Comparison of ENCODE assay signal across 16 cellular contexts in the genomic region with DNA sequence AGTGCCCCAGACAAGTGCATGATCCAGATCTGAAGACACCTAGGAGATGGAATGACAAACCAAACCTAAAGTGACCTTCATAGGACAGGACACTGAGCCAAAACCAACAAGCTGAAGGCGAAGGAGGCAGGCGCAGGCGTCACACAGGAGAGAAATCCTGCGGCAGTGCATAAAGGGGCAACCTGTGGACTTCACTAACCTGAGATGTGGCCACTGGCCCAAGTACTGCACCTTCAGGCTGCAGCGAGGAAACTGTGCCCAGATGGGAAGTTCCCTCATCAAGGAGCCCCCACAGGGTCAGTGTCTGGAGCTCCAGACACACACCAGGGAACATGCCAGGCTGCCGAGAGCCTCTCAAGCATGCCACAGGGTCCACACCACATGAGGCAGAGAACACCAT. TPM values are rescaled to one million over a fixed set of nuclear protein-coding genes. Genes with fewer than 3 reads are reported as not detected.
DNase-seq lines count a peak whose midpoint lies in the region; ATAC-seq and TF ChIP-seq lines count a peak whose summit lies in the region.
"Had no signal": no experiment of that assay in that cellular context is flagged by ENCODE, and none has a peak within 500 bp of the region (broad histone marks: within the 10 kb centered on the region; RNA-seq: fewer than 3 reads in every experiment).

No MANE protein-coding gene starts in this region.

- DNase-seq in activated T-cell treated with anti-CD3 and anti-CD28 coated beads, Interleukin-2, amount 50 U/mL, for 24 hours = no peak
- DNase-seq in activated T-cell treated with anti-CD3 and anti-CD28 coated beads for 4 hours (no peak), chondrocyte (ENCODE audit: low spot score) (peak; percentile 38)
- DNase-seq: activated CD4-positive, CD25-positive, alpha-beta regulatory T cell; activated T-cell treated with anti-CD3 and anti-CD28 coated beads, Interleukin-2, amount 50 U/mL, for 1 hour; HFFc6; NCI-H1048; NCI-H82; stimulated activated naive CD8-positive, alpha-beta T cell treated with anti-CD3 and anti-CD28 coated beads, Interleukin-15, Interleukin-2, amounts not matched to agents 100 U/mL and 50 U/mL, for 24 hours had no signal

- H3K9me2 ChIP-seq in OCI-LY1 (ENCODE audit: low read depth, low read length) = no peaks in the 10 kb centered on the region

- H3K79me2 ChIP-seq in OCI-LY1 (ENCODE audit: insufficient read depth, low read length) = peaks cover 62% of the 10 kb centered on the region

- H2AFZ ChIP-seq in OCI-LY1 (ENCODE audit: low read length) = no peak overlapping the region
- H2AFZ ChIP-seq: parathyroid adenoma had no signal

- no peak overlapping the region for H3K4me3 Mint-ChIP-seq in activated T-cell treated with anti-CD3 and anti-CD28 coated beads, Interleukin-2, amount 50 U/mL, for 24 hours
- no peak overlapping the region for H3K4me3 Mint-ChIP-seq in chondrocyte (ENCODE audit: unreplicated experiment)
- H3K4me3 Mint-ChIP-seq: HFFc6 had no signal

- H3K4me3 ChIP-seq in OCI-LY1 (ENCODE audit: low read depth, low read length, poor library complexity, severe bottlenecking) (peak overlapping the region; percentile 2), skin epidermis (peak overlapping the region in 1 of 7 experiments; percentile 7)

- no peaks in the 10 kb centered on the region for H4K20me1 ChIP-seq in OCI-LY1 (ENCODE audit: insufficient read depth, low read length)

- peaks cover 18% of the 10 kb centered on the region; the same call in 1 of the 2 replicates for H3K36me3 ChIP-seq in OCI-LY1 (ENCODE audit: insufficient read depth, low read length)

- H3K27me3 ChIP-seq in OCI-LY1 (ENCODE audit: insufficient read depth, low read length) = no peaks in the 10 kb centered on the region
- H3K27me3 ChIP-seq: dorsolateral prefrontal cortex had no signal

- no peak for TF ChIP-seq CTCF in OCI-LY1 (IDR thresholded peaks at IDR 0.05; ENCODE audit: low read length)
- no peak for TF ChIP-seq CTCF in chondrocyte (IDR thresholded peaks at IDR 0.05)

- peak overlapping the region; percentile 29; the same call in 1 of the 2 replicates for H3K4me2 ChIP-seq in OCI-LY1 (ENCODE audit: low read length)

- H3K27ac ChIP-seq in OCI-LY1 (ENCODE audit: low read depth, low read length, poor library complexity, severe bottlenecking) = no peak overlapping the region
- H3K27ac ChIP-seq in skin epidermis = peak overlapping the region in 17 of 21 experiments; percentile 22 to 98 (median 72)
- H3K27ac ChIP-seq: parathyroid adenoma had no signal

- H3K4me1 ChIP-seq in OCI-LY1 (ENCODE audit: insufficient read depth, low read length, severe bottlenecking) = peaks cover 64% of the 10 kb centered on the region

- no peaks in the 10 kb centered on the region for H3K27me3 Mint-ChIP-seq in activated T-cell treated with anti-CD3 and anti-CD28 coated beads, Interleukin-2, amount 50 U/mL, for 24 hours
- no peaks in the 10 kb centered on the region for H3K27me3 Mint-ChIP-seq in chondrocyte (ENCODE audit: low read depth)

- no peaks in the 10 kb centered on the region for H3K9me3 ChIP-seq in OCI-LY1 (ENCODE audit: low read length)

- peaks cover 61% of the 10 kb centered on the region for H3K4me1 Mint-ChIP-seq in activated T-cell treated with anti-CD3 and anti-CD28 coated beads, Interleukin-2, amount 50 U/mL, for 24 hours (ENCODE audit: low read depth)
- peaks cover 54% of the 10 kb centered on the region for H3K4me1 Mint-ChIP-seq in chondrocyte (ENCODE audit: low read depth)

- H3F3A ChIP-seq in OCI-LY1 (ENCODE audit: insufficient read depth, low read length) = no peaks in the 10 kb centered on the region

- peak overlapping the region; percentile 15; the same call in 1 of the 2 replicates for H3K9ac ChIP-seq in OCI-LY1 (ENCODE audit: low read length)
- H3K9ac ChIP-seq: parathyroid adenoma had no signal

- peak overlapping the region; percentile 22 for H3K27ac Mint-ChIP-seq in activated T-cell treated with anti-CD3 and anti-CD28 coated beads, Interleukin-2, amount 50 U/mL, for 24 hours
- H3K27ac Mint-ChIP-seq in chondrocyte (ENCODE audit: unreplicated experiment) = no peak overlapping the region
- H3K27ac Mint-ChIP-seq: HFFc6 had no signal

- ATAC-seq in GM18498 (IDR thresholded peaks at IDR 0.05; ENCODE audit: unreplicated experiment) (no peak), HG03432 (IDR thresholded peaks at IDR 0.05; ENCODE audit: unreplicated experiment) (no peak)
- ATAC-seq in activated CD4-positive, CD25-positive, alpha-beta regulatory T cell treated with anti-CD3 and anti-CD28 coated beads, Interleukin-2, amount 50 U/mL, for 24 hours = no peak
- ATAC-seq: stimulated activated naive CD8-positive, alpha-beta T cell treated with anti-CD3 and anti-CD28 coated beads, Interleukin-15, Interleukin-2, amounts not matched to agents 100 U/mL and 50 U/mL, for 24 hours had no signal

- peaks cover 70% of the 10 kb centered on the region for H3K36me3 Mint-ChIP-seq in activated T-cell treated with anti-CD3 and anti-CD28 coated beads, Interleukin-2, amount 50 U/mL, for 24 hours (ENCODE audit: low read depth)
- H3K36me3 Mint-ChIP-seq in chondrocyte (ENCODE audit: low read depth) = peaks cover 6% of the 10 kb centered on the region

- H3K9me3 Mint-ChIP-seq in activated T-cell treated with anti-CD3 and anti-CD28 coated beads, Interleukin-2, amount 50 U/mL, for 24 hours = no peaks in the 10 kb centered on the region
- H3K9me3 Mint-ChIP-seq in chondrocyte (ENCODE audit: low read depth) = no peaks in the 10 kb centered on the region
- H3K9me3 Mint-ChIP-seq: HFFc6 had no signal

RNA-seq across cellular contexts. Expression of a gene that starts 3.7 kb away (rescaled TPM):
- 8.7 to 9.3 TPM (median 8.9 TPM) in 3 replicates for total RNA-seq in chondrocyte
